22 cellular contexts compared by ENCODE assay signal in genomic region chr19:47379398-47379938, GRCh38. TPM values are rescaled to one million over a fixed set of nuclear protein-coding genes. Genes with fewer than 3 reads are reported as not detected.
DNase-seq lines count a peak whose midpoint lies in the region; ATAC-seq and TF ChIP-seq lines count a peak whose summit lies in the region.
"Had no signal": no experiment of that assay in that cellular context is flagged by ENCODE, and none has a peak within 500 bp of the region (broad histone marks: within the 10 kb centered on the region; RNA-seq: fewer than 3 reads in every experiment).

No MANE protein-coding gene starts in this region.

- peak; percentile 15 for TF ChIP-seq CTCF in psoas muscle (IDR thresholded peaks at IDR 0.05)

- 45 to 47% (median 46%) methylated on average over 21 to 23 of the region's 23 CpGs for WGBS in psoas muscle, 3 donors

- intact Hi-C loops in psoas muscle (cut with DNase I): no loop called here

- H3K9me3 ChIP-seq in psoas muscle: no peaks in the 10 kb centered on the region
- H3K9me3 ChIP-seq: mucosa of descending colon had no signal

- peaks cover 12 to 63% of the 10 kb centered on the region in 2 donors for H3K36me3 ChIP-seq in psoas muscle (ENCODE audit: insufficient read depth in 1 of 2, low read depth in 1 of 2)

- H3K27ac ChIP-seq in psoas muscle: peak overlapping the region; percentile 13

- ATAC-seq in psoas muscle: peak; percentile 56 to 79 (median 68)
- ATAC-seq: esophagus mucosa, left cardiac atrium, mucosa of descending colon had no signal

- peaks cover 8% of the 10 kb centered on the region for H3K4me1 ChIP-seq in psoas muscle

- H3K4me3 ChIP-seq in psoas muscle: no peak overlapping the region
- H3K4me3 ChIP-seq: mucosa of descending colon had no signal

- DNase-seq in DMS 273 treated with DMSO at 0.1 percent for 48 hours (lab: John Stamatoyannopoulos, UW): peak; percentile 29
- peak; percentile 6 for DNase-seq in NCI-H82 treated with DMSO at 0.1 percent for 48 hours (lab: John Stamatoyannopoulos, UW; ENCODE audit: unreplicated experiment)
- peak; percentile 56 to 78 for DNase-seq in hippocampal formation (lab: John Stamatoyannopoulos, UW)
- peak in 1 of 2 donors; percentile 75 for DNase-seq in psoas muscle
- DNase-seq in T-helper 2 cell: no peak
- no peak for DNase-seq in germinal center (ENCODE audit: low spot score)
- DNase-seq in GOT3 (lab: John Stamatoyannopoulos, UW): no peak
- no peak for DNase-seq in HPDE6-E6E7 (ENCODE audit: extremely low spot score)
- DNase-seq: activated gamma-delta T cell; AML-193; cortex of kidney; DMS153; H9; left cardiac atrium; mucosa of descending colon; NCI-H1436 treated with DMSO at 0.1 percent for 48 hours; NCI-H526; OCI-M1; stimulated activated CD4-positive, alpha-beta T cell treated with anti-CD3 and anti-CD28 coated beads, Interleukin-15, amount 100 ng/mL, for 24 hours had no signal

- no peaks in the 10 kb centered on the region for H3K27me3 ChIP-seq in psoas muscle (ENCODE audit: insufficient read depth in 3 of 3, low read length in 2 of 3)

RNA-seq across cellular contexts. Expression of gene DHX34, which starts 30.4 kb away (rescaled TPM):
- total RNA-seq in psoas muscle: 10 to 100 TPM in 1 of 4 donors, 1 to 10 TPM in 3; 7.5 to 14.8 (median 9.8) TPM
- 10 to 100 TPM; 10.0 to 30.6 (median 15.5) TPM for polyA plus RNA-seq in psoas muscle

RNA-seq across cellular contexts. Expression of gene MEIS3, which starts 39.9 kb away (rescaled TPM):
- total RNA-seq in psoas muscle: 1 to 10 TPM; 1.3 to 2.1 (median 1.8) TPM
- 1 to 10 TPM in 2 of 3 donors, under 1 TPM in 1; 0.83 to 2.4 (median 1.4) TPM for polyA plus RNA-seq in psoas muscle

RNA-seq across cellular contexts. Expression of gene C5AR2, which starts 47.5 kb away (rescaled TPM):
- under 1 TPM in 3 of 4 donors, not detected in 1; 0.27 to 0.43 (median 0.37) TPM for total RNA-seq in psoas muscle
- under 1 TPM in 2 of 3 donors, not detected in 1; 0.06 to 0.44 TPM for polyA plus RNA-seq in psoas muscle
- total RNA-seq: astrocyte, H9, SK-MEL-5 had no signal

Comparison
In these comparisons a context has a peak if more than half of its experiments do, and no peak if none do; other contexts are left out.
1. DNase-seq: peak in DMS 273 treated with DMSO at 0.1 percent for 48 hours (single experiment), NCI-H82 treated with DMSO at 0.1 percent for 48 hours (single experiment) and hippocampal formation (2 of 2); none in T-helper 2 cell (0 of 5), germinal center (single experiment), GOT3 (single experiment) and HPDE6-E6E7 (single experiment).